24 cellular contexts compared by ENCODE assay signal in the genomic region with DNA sequence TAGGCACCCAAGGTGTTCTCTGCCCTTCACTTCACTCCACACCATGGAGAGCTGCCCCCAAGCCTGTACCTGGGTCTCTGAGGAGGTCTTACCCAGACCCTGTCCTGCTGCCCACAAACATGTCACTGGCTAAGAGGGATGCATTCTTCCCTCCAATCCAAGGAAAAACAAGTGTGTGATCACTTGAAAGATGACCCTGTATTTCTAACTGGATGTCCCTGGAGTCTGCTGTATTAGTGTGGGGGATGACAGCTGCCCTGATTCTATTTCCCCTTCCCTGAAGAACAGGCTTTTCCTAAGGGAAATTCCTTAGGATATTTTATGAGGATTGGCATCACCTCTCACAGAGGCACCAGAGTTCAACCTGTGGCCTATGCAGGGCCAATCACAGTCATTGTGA. TPM values are rescaled to one million over a fixed set of nuclear protein-coding genes. Genes with fewer than 3 reads are reported as not detected.
DNase-seq lines count a peak whose midpoint lies in the region; ATAC-seq and TF ChIP-seq lines count a peak whose summit lies in the region.
"Had no signal": no experiment of that assay in that cellular context is flagged by ENCODE, and none has a peak within 500 bp of the region (broad histone marks: within the 10 kb centered on the region; RNA-seq: fewer than 3 reads in every experiment).

No MANE protein-coding gene starts in this region.

- H3K4me3 Mint-ChIP-seq in CD8-positive, alpha-beta memory T cell = no peak overlapping the region
- no peak overlapping the region for H3K4me3 Mint-ChIP-seq in osteocyte (ENCODE audit: unreplicated experiment)
- H3K4me3 Mint-ChIP-seq: activated CD4-positive, alpha-beta T cell treated with anti-CD3 and anti-CD28 coated beads, Interleukin-2, amount 10 ng/mL, durations not matched to agents 7 days and 5 days; stimulated activated naive CD8-positive, alpha-beta T cell treated with anti-CD3 and anti-CD28 coated beads, Interleukin-15, Interleukin-2, amounts not matched to agents 100 ng/mL and 50 ng/mL, for 24 hours had no signal

- no peak for DNase-seq in CD8-positive, alpha-beta memory T cell
- DNase-seq in RWPE2 (ENCODE audit: low spot score) = no peak
- DNase-seq in kidney tubule cell (ENCODE audit: low spot score) = peak; percentile 12
- DNase-seq in osteocyte (ENCODE audit: extremely low spot score, unreplicated experiment) = no peak
- DNase-seq in AML-193 (lab: John Stamatoyannopoulos, UW) = no peak
- DNase-seq in heart right ventricle = no peak
- DNase-seq in KBM-7 = no peak
- DNase-seq: activated CD4-positive, alpha-beta T cell treated with anti-CD3 and anti-CD28 coated beads, Interleukin-2, amount 10 ng/mL, durations not matched to agents 7 days and 5 days; activated naive CD4-positive, alpha-beta T cell treated with Interleukin-2 at 50 U/mL for 16 hours; activated T-cell treated with anti-CD3 and anti-CD28 coated beads, Interleukin-2, amount 50 U/mL, for 48 hours; DND-41; effector CD4-positive, alpha-beta T cell; head of caudate nucleus; Karpas-422; kidney glomerular epithelial cell; NCI-H524 treated with DMSO at 0.1 percent for 48 hours; NK-92 treated with Interleukin-12 subunit alpha and Interleukin-12 subunit beta, amount 100 ng/mL, for 24 hours; nucleus accumbens; PC-3; Right ventricle myocardium superior had no signal

- no peaks in the 10 kb centered on the region for H3K36me3 ChIP-seq in CD8-positive, alpha-beta memory T cell (ENCODE audit: insufficient read depth, low read length)
- no peaks in the 10 kb centered on the region for H3K36me3 ChIP-seq in RWPE2 (ENCODE audit: low read depth)
- no peaks in the 10 kb centered on the region for H3K36me3 ChIP-seq in heart right ventricle
- H3K36me3 ChIP-seq: brain microvascular endothelial cell had no signal

- peaks cover 0 to 6% (median 0%) of the 10 kb centered on the region in 3 donors for H3K36me3 Mint-ChIP-seq in CD8-positive, alpha-beta memory T cell
- no peaks in the 10 kb centered on the region for H3K36me3 Mint-ChIP-seq in osteocyte (ENCODE audit: unreplicated experiment)

- H3K9me3 Mint-ChIP-seq in CD8-positive, alpha-beta memory T cell = peaks cover 6 to 11% (median 6%) of the 10 kb centered on the region in 5 donors
- H3K9me3 Mint-ChIP-seq in osteocyte (ENCODE audit: unreplicated experiment) = peaks cover 6% of the 10 kb centered on the region

- intact Hi-C loops in heart right ventricle (cut with DNase I) = no loop called here

- H3K4me1 ChIP-seq in CD8-positive, alpha-beta memory T cell (ENCODE audit: insufficient read depth, low read length) = no peaks in the 10 kb centered on the region
- H3K4me1 ChIP-seq in RWPE2 (ENCODE audit: insufficient read depth, poor library complexity, severe bottlenecking) (peaks cover 17% of the 10 kb centered on the region), heart right ventricle (peaks cover 2 to 44% (median 36%) of the 10 kb centered on the region in 9 donors)

- H3K4me3 ChIP-seq in CD8-positive, alpha-beta memory T cell (ENCODE audit: low read length) = no peak overlapping the region
- H3K4me3 ChIP-seq in RWPE2 (ENCODE audit: severe bottlenecking) = no peak overlapping the region
- H3K4me3 ChIP-seq in heart right ventricle = no peak overlapping the region

- in situ Hi-C loops in KBM-7 (cut with MboI; ENCODE audit: low pct_unique_long_range_greater_than_20kb, low sequenced_read_pairs) = no loop called here

- TF ChIP-seq CTCF in RWPE2 (IDR thresholded peaks at IDR 0.05; ENCODE audit: poor library complexity, severe bottlenecking) (no peak), osteocyte (IDR thresholded peaks at IDR 0.05) (no peak), heart right ventricle (IDR thresholded peaks at IDR 0.05) (no peak)

- H3K27me3 ChIP-seq in CD8-positive, alpha-beta memory T cell (ENCODE audit: insufficient read depth, low read length, poor library complexity, severe bottlenecking) = no peaks in the 10 kb centered on the region
- H3K27me3 ChIP-seq in RWPE2 (ENCODE audit: insufficient read depth, poor library complexity, severe bottlenecking) (no peaks in the 10 kb centered on the region), heart right ventricle (peaks cover 0 to 7% (median 0%) of the 10 kb centered on the region in 7 donors)
- H3K27me3 ChIP-seq: brain microvascular endothelial cell had no signal

- POLR2A ChIA-PET in CD8-positive, alpha-beta memory T cell (lab: Charles Lee) = no interaction called here

- H3K9me3 ChIP-seq in CD8-positive, alpha-beta memory T cell (ENCODE audit: low read length) = no peaks in the 10 kb centered on the region
- H3K9me3 ChIP-seq in RWPE2 (ENCODE audit: severe bottlenecking) (peaks cover 5% of the 10 kb centered on the region), heart right ventricle (peaks cover 0 to 10% (median 3%) of the 10 kb centered on the region in 11 donors)

- peaks cover 14 to 37% of the 10 kb centered on the region in 2 donors for H3K27me3 Mint-ChIP-seq in CD8-positive, alpha-beta memory T cell
- no peaks in the 10 kb centered on the region for H3K27me3 Mint-ChIP-seq in osteocyte (ENCODE audit: unreplicated experiment)

- ATAC-seq in RWPE2 (ENCODE audit: low read depth) (no peak), heart right ventricle (no peak)
- ATAC-seq: PC-3 had no signal

- H3K27ac ChIP-seq in CD8-positive, alpha-beta memory T cell (ENCODE audit: low read depth, low read length) = peak overlapping the region; percentile 29
- H3K27ac ChIP-seq in RWPE2 (ENCODE audit: poor library complexity, severe bottlenecking) (peak overlapping the region; percentile 59), heart right ventricle (peak overlapping the region in 5 of 10 donors; percentile 59 to 88 (median 65))
- H3K27ac ChIP-seq: brain microvascular endothelial cell, C4-2B had no signal

- no peak overlapping the region for H3K27ac Mint-ChIP-seq in CD8-positive, alpha-beta memory T cell
- peak overlapping the region; percentile 94 for H3K27ac Mint-ChIP-seq in osteocyte (ENCODE audit: unreplicated experiment)
- H3K27ac Mint-ChIP-seq: activated CD4-positive, alpha-beta T cell treated with anti-CD3 and anti-CD28 coated beads, Interleukin-2, amount 10 ng/mL, durations not matched to agents 7 days and 5 days; stimulated activated naive CD8-positive, alpha-beta T cell treated with anti-CD3 and anti-CD28 coated beads, Interleukin-15, Interleukin-2, amounts not matched to agents 100 ng/mL and 50 ng/mL, for 24 hours had no signal

- no peaks in the 10 kb centered on the region for H3K4me1 Mint-ChIP-seq in CD8-positive, alpha-beta memory T cell
- H3K4me1 Mint-ChIP-seq in osteocyte (ENCODE audit: unreplicated experiment) = peaks cover 38% of the 10 kb centered on the region
- H3K4me1 Mint-ChIP-seq: activated CD4-positive, alpha-beta T cell treated with anti-CD3 and anti-CD28 coated beads, Interleukin-2, amount 10 ng/mL, durations not matched to agents 7 days and 5 days had no signal

- CTCF ChIA-PET in CD8-positive, alpha-beta memory T cell (lab: Charles Lee) = interaction anchor here (0.6 kb wide), 1 partner anchor 109 kb away, joined by 4 read pairs; no protein-coding TSS in a partner anchor

RNA-seq across cellular contexts. Expression of gene GATA2, which starts 55.0 kb away (rescaled TPM):
- total RNA-seq in CD8-positive, alpha-beta memory T cell = not detected
- not detected for polyA plus RNA-seq in CD8-positive, alpha-beta memory T cell
- 0.67 and 0.91 TPM in 2 replicates for total RNA-seq in osteocyte
- total RNA-seq in heart right ventricle = 10 to 100 TPM in 7 of 10 donors, 1 to 10 TPM in 3; 6.8 to 21.4 (median 10.7) TPM
- polyA plus RNA-seq in heart right ventricle = 10 to 100 TPM; 16.0 to 29.8 TPM
- total RNA-seq: activated CD4-positive, alpha-beta T cell treated with anti-CD3 and anti-CD28 coated beads, Interleukin-2, amount 10 ng/mL, durations not matched to agents 7 days and 5 days; mammary epithelial cell had no signal
